Comparison of ENCODE assay signal across 16 cellular contexts in the genomic region with DNA sequence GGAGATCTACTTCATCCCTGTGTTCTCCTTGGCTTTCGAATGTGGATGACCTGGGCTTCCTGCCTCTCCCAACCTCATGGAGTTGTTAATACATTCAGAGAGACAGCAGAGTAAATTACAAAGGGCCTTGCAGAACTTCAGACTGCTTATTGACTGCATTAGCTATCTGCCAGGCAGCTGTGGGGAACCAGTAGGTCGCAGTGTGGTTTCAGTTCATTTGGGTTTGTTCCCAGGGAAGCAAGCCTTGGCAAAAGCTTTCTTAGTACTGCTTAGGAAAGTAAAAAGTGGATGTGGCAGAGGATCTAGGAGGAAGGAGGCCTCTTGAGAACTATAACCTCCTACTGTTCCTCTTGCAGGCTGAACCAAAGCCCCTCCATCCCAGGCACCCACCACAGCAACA. TPM values are rescaled to one million over a fixed set of nuclear protein-coding genes. Genes with fewer than 3 reads are reported as not detected.
DNase-seq lines count a peak whose midpoint lies in the region; ATAC-seq and TF ChIP-seq lines count a peak whose summit lies in the region.
"Had no signal": no experiment of that assay in that cellular context is flagged by ENCODE, and none has a peak within 500 bp of the region (broad histone marks: within the 10 kb centered on the region; RNA-seq: fewer than 3 reads in every experiment).

No MANE protein-coding gene starts in this region.

- intact Hi-C loops in ovary (cut with DNase I) = no loop called here

- H3K4me3 ChIP-seq in BJ (ENCODE audit: low read depth, low read length) = no peak overlapping the region
- H3K4me3 ChIP-seq in ovary = no peak overlapping the region
- H3K4me3 ChIP-seq: suprapubic skin had no signal

- no peak for TF ChIP-seq POLR2A in ovary (IDR thresholded peaks at IDR 0.05)

- TF ChIP-seq CTCF in BJ (IDR thresholded peaks at IDR 0.05; ENCODE audit: insufficient read depth, low read depth, low read length) (peak; percentile 13; the same call in 1 of the 2 replicates), ovary (IDR thresholded peaks at IDR 0.05) (no peak)

- H3K4me1 ChIP-seq in ovary (ENCODE audit: insufficient read depth) = no peaks in the 10 kb centered on the region

- peaks cover 6% of the 10 kb centered on the region for H3K27me3 ChIP-seq in BJ (ENCODE audit: control insufficient read depth, insufficient read depth, low read length)
- no peaks in the 10 kb centered on the region for H3K27me3 ChIP-seq in ovary
- H3K27me3 ChIP-seq: suprapubic skin had no signal

- DNase-seq in BJ (ENCODE audit: low read depth) (peak; percentile 52), RPMI8226 (peak; percentile 57), fibroblast of the conjunctiva (ENCODE audit: low read depth) (peak; percentile 32), ovary (peak in 3 of 5 donors; percentile 37 to 42 (median 39)), LoVo (ENCODE audit: low spot score) (no peak), KG1 (lab: John Stamatoyannopoulos, UW) (no peak)
- DNase-seq: CD8-positive, alpha-beta memory T cell; effector memory CD8-positive, alpha-beta T cell; NCI-H1092 treated with DMSO at 0.1 percent for 48 hours; nephron progenitor cell; stimulated activated CD4-positive, alpha-beta T cell treated with anti-CD3 and anti-CD28 coated beads, Interleukin-2, amount 100 ng/mL, for 48 hours; SW 1271 had no signal

- ATAC-seq in HG02678 (IDR thresholded peaks at IDR 0.05; ENCODE audit: unreplicated experiment) (no peak), HG02870 (IDR thresholded peaks at IDR 0.05; ENCODE audit: unreplicated experiment) (no peak)
- ATAC-seq: activated naive CD4-positive, alpha-beta T cell treated with anti-CD3 and anti-CD28 coated beads, Interleukin-2, amount 50 U/mL, for 72 hours; effector memory CD8-positive, alpha-beta T cell had no signal

- no peak for TF ChIP-seq EP300 in ovary (IDR thresholded peaks at IDR 0.05)

- WGBS in ovary, 3 donors = 21 to 33% (median 30%) methylated on average over 2 of the region's 2 CpGs

- POLR2A ChIA-PET in BJ (lab: Charles Lee) = no interaction called here

- H3K27ac ChIP-seq in ovary = peak overlapping the region in 1 of 2 donors; percentile 21
- H3K27ac ChIP-seq: suprapubic skin had no signal

- no peaks in the 10 kb centered on the region for H3K9me3 ChIP-seq in ovary
- H3K9me3 ChIP-seq: suprapubic skin had no signal

- H3K36me3 ChIP-seq in BJ (ENCODE audit: control insufficient read depth, insufficient read depth, low read length) = no peaks in the 10 kb centered on the region
- no peaks in the 10 kb centered on the region for H3K36me3 ChIP-seq in ovary
- H3K36me3 ChIP-seq: suprapubic skin had no signal

- CTCF ChIA-PET in BJ (lab: Yijun Ruan, JAX) = interaction anchor here (0.6 to 6.2 kb wide), 6 partner anchors 9 to 129 kb away, joined by 3 to 30 read pairs (median 4); no protein-coding TSS in a partner anchor

RNA-seq across cellular contexts. Expression of a gene that starts 9.2 kb away (rescaled TPM):
- not detected in 2 replicates for polyA plus RNA-seq in BJ (2011; rRNA removed)
- polyA minus RNA-seq in BJ (2011; rRNA and poly(A)+ RNA removed) = not detected in 2 replicates
- total RNA-seq in ovary = 1 to 10 TPM in 1 of 7 donors, under 1 TPM in 6; 0.15 to 1.1 (median 0.24) TPM
- polyA plus RNA-seq in ovary = under 1 TPM; 0.04 to 0.10 TPM
- total RNA-seq: activated naive CD4-positive, alpha-beta T cell treated with anti-CD3 and anti-CD28 coated beads, Interleukin-2, amount 50 U/mL, for 72 hours; CD8-positive, alpha-beta memory T cell had no signal
- polyA plus RNA-seq: CD8-positive, alpha-beta memory T cell had no signal

RNA-seq across cellular contexts. Expression of a gene that starts 41.4 kb away (rescaled TPM):
- polyA plus RNA-seq in BJ (2011; rRNA removed) (49.8 and 110 TPM in 2 replicates), ovary (10 to 100 TPM; 66.8 to 93.3 TPM)
- polyA minus RNA-seq in BJ (2011; rRNA and poly(A)+ RNA removed) = 24.5 and 25.1 TPM in 2 replicates
- 100 to 1,000 TPM in 1 of 7 donors, 10 to 100 TPM in 6; 36.8 to 162 (median 78.4) TPM for total RNA-seq in ovary

Comparison
In these comparisons a context has a peak if more than half of its experiments do, and no peak if none do; other contexts are left out.
1. DNase-seq: peak in BJ (single experiment), RPMI8226 (single experiment), fibroblast of the conjunctiva (single experiment) and ovary (3 of 5); none in LoVo (single experiment) and KG1 (single experiment).